10 cellular contexts compared by ENCODE assay signal in the genomic region with DNA sequence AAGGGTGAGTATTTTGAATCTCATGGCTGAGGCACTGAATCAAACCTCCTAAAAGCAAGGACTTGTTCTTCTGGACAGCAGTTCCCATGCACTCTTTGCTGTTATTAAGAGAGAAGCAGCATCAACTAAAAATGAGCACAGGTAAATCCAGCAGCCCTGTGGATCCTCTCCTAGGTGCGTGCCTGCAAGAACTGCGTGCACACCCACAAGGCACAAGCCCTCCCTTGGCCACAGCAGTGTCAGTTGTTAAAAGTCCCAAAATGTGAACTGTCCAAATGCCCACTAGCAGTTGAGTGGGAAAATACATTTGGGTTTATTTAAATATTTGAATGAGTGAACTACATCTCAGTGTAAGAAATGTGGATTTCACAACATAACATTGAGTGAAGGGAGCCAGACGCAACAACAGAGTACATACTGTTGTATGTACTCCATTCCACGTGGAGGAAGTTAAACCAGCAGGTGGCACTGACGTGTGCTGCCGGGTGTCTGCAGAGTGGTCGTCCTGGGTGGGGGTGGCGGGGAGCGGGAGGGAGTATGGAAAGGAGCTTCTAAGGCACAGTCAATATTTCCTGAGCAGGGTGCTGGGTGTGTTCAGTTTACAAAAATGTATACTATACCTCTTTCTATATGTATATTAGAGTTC.
DNase-seq lines count a peak whose midpoint lies in the region; ATAC-seq and TF ChIP-seq lines count a peak whose summit lies in the region.
"Had no signal": no experiment of that assay in that cellular context is flagged by ENCODE, and none has a peak within 500 bp of the region (broad histone marks: within the 10 kb centered on the region; RNA-seq: fewer than 3 reads in every experiment).

No MANE protein-coding gene starts in this region.

- no peak overlapping the region for H3K27ac ChIP-seq in lower lobe of right lung

- H3K4me3 ChIP-seq in BJ (ENCODE audit: low read depth, low read length): no peak overlapping the region
- no peak overlapping the region for H3K4me3 ChIP-seq in lower lobe of right lung

- TF ChIP-seq CTCF in BJ (IDR thresholded peaks at IDR 0.05; ENCODE audit: insufficient read depth, low read depth, low read length): peak; percentile 51
- TF ChIP-seq CTCF in WTC11 (IDR thresholded peaks at IDR 0.05): no peak
- peak; percentile 9 for TF ChIP-seq CTCF in lower lobe of right lung (IDR thresholded peaks at IDR 0.05)

- H3K4me1 Mint-ChIP-seq in WTC11: peaks cover 21% of the 10 kb centered on the region
- no peaks in the 10 kb centered on the region for H3K4me1 Mint-ChIP-seq in activated T-cell treated with anti-CD3 and anti-CD28 coated beads, Interleukin-2, amount 50 U/mL, for 72 hours (ENCODE audit: low read depth)

- H3K27me3 ChIP-seq in BJ (ENCODE audit: control insufficient read depth, insufficient read depth, low read length) (no peaks in the 10 kb centered on the region), lower lobe of right lung (ENCODE audit: low read depth) (peaks cover 37% of the 10 kb centered on the region)

- ATAC-seq in WTC11 (peak; percentile 84), lower lobe of right lung (no peak), GM19455 (IDR thresholded peaks at IDR 0.05; ENCODE audit: unreplicated experiment) (no peak), GM21526 (IDR thresholded peaks at IDR 0.05; ENCODE audit: low FRiP score, unreplicated experiment) (no peak), GM18519 (IDR thresholded peaks at IDR 0.05; ENCODE audit: low FRiP score, unreplicated experiment) (no peak)
- ATAC-seq in activated T-cell treated with anti-CD3 and anti-CD28 coated beads, Interleukin-2, amount 50 U/mL, for 72 hours (replicated peaks in 1 of 2): no peak

- H3K9me3 ChIP-seq in lower lobe of right lung: no peaks in the 10 kb centered on the region

- CTCF ChIA-PET in BJ (lab: Yijun Ruan, JAX) (interaction anchor here (0.8 to 4.6 kb wide), 6 partner anchors 9 to 330 kb away, joined by 3 to 30 read pairs (median 3); no protein-coding TSS in a partner anchor), HEK293T (lab: Yijun Ruan, JAX) (no interaction called here), WTC11 (lab: Charles Lee) (interaction anchor here (0.5 to 1.8 kb wide), 6 partner anchors 53 to 1975 kb away, joined by 3 to 27 read pairs (median 3); a partner anchor contains a TSS)

- intact Hi-C loops in lower lobe of right lung (cut with DNase I): no loop called here

- H3K9me3 Mint-ChIP-seq in WTC11: no peaks in the 10 kb centered on the region
- H3K9me3 Mint-ChIP-seq in activated T-cell treated with anti-CD3 and anti-CD28 coated beads, Interleukin-2, amount 50 U/mL, for 72 hours: no peaks in the 10 kb centered on the region

- H3K27ac Mint-ChIP-seq in WTC11: no peak overlapping the region
- H3K27ac Mint-ChIP-seq in activated T-cell treated with anti-CD3 and anti-CD28 coated beads, Interleukin-2, amount 50 U/mL, for 72 hours: no peak overlapping the region

- DNase-seq in BJ (ENCODE audit: low read depth): no peak
- DNase-seq in HEK293T (ENCODE audit: extremely low spot score): peak; percentile 5
- peak; percentile 35 for DNase-seq in WTC11 (ENCODE audit: low spot score)
- DNase-seq in lower lobe of right lung: no peak
- DNase-seq in activated T-cell treated with anti-CD3 and anti-CD28 coated beads, Interleukin-2, amount 50 U/mL, for 72 hours: no peak
- DNase-seq: activated T-cell treated with anti-CD3 and anti-CD28 coated beads for 4 hours, NCI-H69 had no signal

- H3K36me3 Mint-ChIP-seq in WTC11: no peaks in the 10 kb centered on the region
- no peaks in the 10 kb centered on the region for H3K36me3 Mint-ChIP-seq in activated T-cell treated with anti-CD3 and anti-CD28 coated beads, Interleukin-2, amount 50 U/mL, for 72 hours (ENCODE audit: insufficient read depth in 2 of 2)

- no peaks in the 10 kb centered on the region for H3K4me1 ChIP-seq in lower lobe of right lung

- POLR2A ChIA-PET in BJ (lab: Charles Lee) (interaction anchor here (0.6 kb wide), 1 partner anchor 267 kb away, joined by 3 read pairs; no protein-coding TSS in a partner anchor), HEK293T (lab: Yijun Ruan, JAX) (no interaction called here), WTC11 (lab: Charles Lee) (no interaction called here)

- H3K4me3 Mint-ChIP-seq in WTC11: no peak overlapping the region
- H3K4me3 Mint-ChIP-seq in activated T-cell treated with anti-CD3 and anti-CD28 coated beads, Interleukin-2, amount 50 U/mL, for 72 hours: no peak overlapping the region

- H3K36me3 ChIP-seq in BJ (ENCODE audit: control insufficient read depth, insufficient read depth, low read length) (no peaks in the 10 kb centered on the region), lower lobe of right lung (no peaks in the 10 kb centered on the region)

- H3K27me3 Mint-ChIP-seq in WTC11 (ENCODE audit: low read depth): no peaks in the 10 kb centered on the region
- H3K27me3 Mint-ChIP-seq in activated T-cell treated with anti-CD3 and anti-CD28 coated beads, Interleukin-2, amount 50 U/mL, for 72 hours (ENCODE audit: low read depth): peaks cover 45% of the 10 kb centered on the region

TF ChIP-seq in HEK293T, 16 proteins besides CTCF, POLR2A, EP300 and RAD21:
- TF ChIP-seq, protein P1, sequence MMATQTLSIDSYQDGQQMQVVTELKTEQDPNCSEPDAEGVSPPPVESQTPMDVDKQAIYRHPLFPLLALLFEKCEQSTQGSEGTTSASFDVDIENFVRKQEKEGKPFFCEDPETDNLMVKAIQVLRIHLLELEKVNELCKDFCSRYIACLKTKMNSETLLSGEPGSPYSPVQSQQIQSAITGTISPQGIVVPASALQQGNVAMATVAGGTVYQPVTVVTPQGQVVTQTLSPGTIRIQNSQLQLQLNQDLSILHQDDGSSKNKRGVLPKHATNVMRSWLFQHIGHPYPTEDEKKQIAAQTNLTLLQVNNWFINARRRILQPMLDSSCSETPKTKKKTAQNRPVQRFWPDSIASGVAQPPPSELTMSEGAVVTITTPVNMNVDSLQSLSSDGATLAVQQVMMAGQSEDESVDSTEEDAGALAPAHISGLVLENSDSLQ (IDR thresholded peaks at IDR 0.05): no peak
- no peak for TF ChIP-seq HDGF (IDR thresholded peaks at IDR 0.05; ENCODE audit: borderline replicate concordance)
- TF ChIP-seq NFRKB (IDR thresholded peaks at IDR 0.05): no peak
- no peak for TF ChIP-seq CTBP1 (IDR thresholded peaks at IDR 0.05; ENCODE audit: borderline replicate concordance)
- no peak for TF ChIP-seq FOXA1 (IDR thresholded peaks at IDR 0.05)
- TF ChIP-seq ZNF384 (IDR thresholded peaks at IDR 0.05): no peak
- TF ChIP-seq SP1 (IDR thresholded peaks at IDR 0.05): no peak
- no peak for TF ChIP-seq L3MBTL2 (conservative IDR thresholded peaks at IDR 0.05)
- TF ChIP-seq FOXK2 (IDR thresholded peaks at IDR 0.05): no peak
- no peak for TF ChIP-seq SUZ12 (IDR thresholded peaks at IDR 0.05)
- TF ChIP-seq LEF1 (IDR thresholded peaks at IDR 0.05; ENCODE audit: borderline replicate concordance): no peak
- TF ChIP-seq ARNT (IDR thresholded peaks at IDR 0.05): no peak
TF ChIP-seq in HEK293T: peak in this region for 0.

TF ChIP-seq in WTC11, 78 proteins besides CTCF, POLR2A, EP300 and RAD21:
- no peak for TF ChIP-seq ETV6 (CRISPR knock-in tag; IDR thresholded peaks at IDR 0.05)
- TF ChIP-seq, protein P2, sequence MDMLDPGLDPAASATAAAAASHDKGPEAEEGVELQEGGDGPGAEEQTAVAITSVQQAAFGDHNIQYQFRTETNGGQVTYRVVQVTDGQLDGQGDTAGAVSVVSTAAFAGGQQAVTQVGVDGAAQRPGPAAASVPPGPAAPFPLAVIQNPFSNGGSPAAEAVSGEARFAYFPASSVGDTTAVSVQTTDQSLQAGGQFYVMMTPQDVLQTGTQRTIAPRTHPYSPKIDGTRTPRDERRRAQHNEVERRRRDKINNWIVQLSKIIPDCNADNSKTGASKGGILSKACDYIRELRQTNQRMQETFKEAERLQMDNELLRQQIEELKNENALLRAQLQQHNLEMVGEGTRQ (CRISPR knock-in tag; IDR thresholded peaks at IDR 0.05): no peak
- TF ChIP-seq ZBTB21 (CRISPR knock-in tag; IDR thresholded peaks at IDR 0.05; ENCODE audit: borderline replicate concordance): no peak
- TF ChIP-seq, protein P3, sequence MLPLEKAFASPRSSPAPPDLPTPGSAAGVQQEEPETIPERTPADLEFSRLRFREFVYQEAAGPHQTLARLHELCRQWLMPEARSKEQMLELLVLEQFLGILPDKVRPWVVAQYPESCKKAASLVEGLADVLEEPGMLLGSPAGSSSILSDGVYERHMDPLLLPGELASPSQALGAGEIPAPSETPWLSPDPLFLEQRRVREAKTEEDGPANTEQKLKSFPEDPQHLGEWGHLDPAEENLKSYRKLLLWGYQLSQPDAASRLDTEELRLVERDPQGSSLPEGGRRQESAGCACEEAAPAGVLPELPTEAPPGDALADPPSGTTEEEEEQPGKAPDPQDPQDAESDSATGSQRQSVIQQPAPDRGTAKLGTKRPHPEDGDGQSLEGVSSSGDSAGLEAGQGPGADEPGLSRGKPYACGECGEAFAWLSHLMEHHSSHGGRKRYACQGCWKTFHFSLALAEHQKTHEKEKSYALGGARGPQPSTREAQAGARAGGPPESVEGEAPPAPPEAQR (CRISPR knock-in tag; IDR thresholded peaks at IDR 0.05): no peak
- TF ChIP-seq SMAD4 (CRISPR knock-in tag; IDR thresholded peaks at IDR 0.05): no peak
- TF ChIP-seq, protein P4, sequence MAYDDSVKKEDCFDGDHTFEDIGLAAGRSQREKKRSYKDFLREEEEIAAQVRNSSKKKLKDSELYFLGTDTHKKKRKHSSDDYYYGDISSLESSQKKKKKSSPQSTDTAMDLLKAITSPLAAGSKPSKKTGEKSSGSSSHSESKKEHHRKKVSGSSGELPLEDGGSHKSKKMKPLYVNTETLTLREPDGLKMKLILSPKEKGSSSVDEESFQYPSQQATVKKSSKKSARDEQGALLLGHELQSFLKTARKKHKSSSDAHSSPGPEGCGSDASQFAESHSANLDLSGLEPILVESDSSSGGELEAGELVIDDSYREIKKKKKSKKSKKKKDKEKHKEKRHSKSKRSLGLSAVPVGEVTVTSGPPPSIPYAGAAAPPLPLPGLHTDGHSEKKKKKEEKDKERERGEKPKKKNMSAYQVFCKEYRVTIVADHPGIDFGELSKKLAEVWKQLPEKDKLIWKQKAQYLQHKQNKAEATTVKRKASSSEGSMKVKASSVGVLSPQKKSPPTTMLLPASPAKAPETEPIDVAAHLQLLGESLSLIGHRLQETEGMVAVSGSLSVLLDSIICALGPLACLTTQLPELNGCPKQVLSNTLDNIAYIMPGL (CRISPR knock-in tag; IDR thresholded peaks at IDR 0.05): no peak
- TF ChIP-seq ZNF219 (CRISPR knock-in tag; IDR thresholded peaks at IDR 0.05; ENCODE audit: borderline replicate concordance): no peak
- no peak for TF ChIP-seq SOX15 (CRISPR knock-in tag; IDR thresholded peaks at IDR 0.05)
- TF ChIP-seq, protein P5, sequence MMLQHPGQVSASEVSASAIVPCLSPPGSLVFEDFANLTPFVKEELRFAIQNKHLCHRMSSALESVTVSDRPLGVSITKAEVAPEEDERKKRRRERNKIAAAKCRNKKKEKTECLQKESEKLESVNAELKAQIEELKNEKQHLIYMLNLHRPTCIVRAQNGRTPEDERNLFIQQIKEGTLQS (CRISPR knock-in tag; conservative IDR thresholded peaks at IDR 0.05): no peak
TF ChIP-seq in WTC11: peak in this region for 0.

Comparison
In these comparisons a context has a peak if more than half of its experiments do, and no peak if none do; other contexts are left out.
1. DNase-seq: peak in HEK293T (single experiment) and WTC11 (single experiment); none in BJ (single experiment), lower lobe of right lung (single experiment) and activated T-cell treated with anti-CD3 and anti-CD28 coated beads, Interleukin-2, amount 50 U/mL, for 72 hours (0 of 2).